In genomic region chr19:44113784-44114390, GRCh38 we compare ENCODE assay signal across 8 cellular contexts. TPM values are rescaled to one million over a fixed set of nuclear protein-coding genes. Genes with fewer than 3 reads are reported as not detected.
DNase-seq lines count a peak whose midpoint lies in the region; ATAC-seq and FAIRE-seq lines count a peak whose summit lies in the region.

No MANE protein-coding gene starts in this region.

- peaks cover 5% of the 10 kb centered on the region for H3K36me3 ChIP-seq in iPS-15b (ENCODE audit: control insufficient read depth, insufficient read depth, low read length)

- H3K27me3 Mint-ChIP-seq in activated naive CD8-positive, alpha-beta T cell treated with anti-CD3 and anti-CD28 coated beads for 36 hours = no peaks in the 10 kb centered on the region

- no peak for ATAC-seq in stimulated activated naive CD8-positive, alpha-beta T cell treated with anti-CD3 and anti-CD28 coated beads, Interleukin-15, Interleukin-2, amounts not matched to agents 100 U/mL and 50 U/mL, for 24 hours

- peak overlapping the region; percentile 100 for H3K4me3 ChIP-seq in iPS-15b (ENCODE audit: low read depth, low read length)

- peaks cover 20% of the 10 kb centered on the region for H3K9me3 Mint-ChIP-seq in activated naive CD8-positive, alpha-beta T cell treated with anti-CD3 and anti-CD28 coated beads for 36 hours

- DNase-seq in DMS 273 (lab: John Stamatoyannopoulos, UW; ENCODE audit: unreplicated experiment) = peak; percentile 53
- DNase-seq in DMS 273 treated with DMSO at 0.1 percent for 48 hours (lab: John Stamatoyannopoulos, UW) = no peak
- DNase-seq in HTR-8/SVneo (ENCODE audit: insufficient read length, low spot score) = peak; percentile 10
- peak; percentile 2 for DNase-seq in activated naive CD8-positive, alpha-beta T cell treated with anti-CD3 and anti-CD28 coated beads for 36 hours
- peak; percentile 8 for DNase-seq in stimulated activated naive CD8-positive, alpha-beta T cell treated with anti-CD3 and anti-CD28 coated beads, Interleukin-15, Interleukin-2, amounts not matched to agents 100 U/mL and 50 U/mL, for 24 hours
- DNase-seq in NAMALWA (ENCODE audit: low spot score) = no peak
- DNase-seq in putamen (ENCODE audit: low spot score) = no peak

- no peaks in the 10 kb centered on the region for H3K4me1 ChIP-seq in iPS-15b (ENCODE audit: control insufficient read depth, insufficient read depth, low read length)

- H3K4me3 Mint-ChIP-seq in activated naive CD8-positive, alpha-beta T cell treated with anti-CD3 and anti-CD28 coated beads for 36 hours = peak overlapping the region; percentile 97

- peaks cover 13% of the 10 kb centered on the region for H3K4me1 Mint-ChIP-seq in activated naive CD8-positive, alpha-beta T cell treated with anti-CD3 and anti-CD28 coated beads for 36 hours

- H3K27me3 ChIP-seq in iPS-15b (ENCODE audit: control insufficient read depth, insufficient read depth, low read length) = no peaks in the 10 kb centered on the region

- peaks cover 44% of the 10 kb centered on the region for H3K36me3 Mint-ChIP-seq in activated naive CD8-positive, alpha-beta T cell treated with anti-CD3 and anti-CD28 coated beads for 36 hours

- H3K9me3 ChIP-seq in iPS-15b (ENCODE audit: control insufficient read depth, insufficient read depth, low read length) = no peaks in the 10 kb centered on the region

- H3K27ac Mint-ChIP-seq in activated naive CD8-positive, alpha-beta T cell treated with anti-CD3 and anti-CD28 coated beads for 36 hours = peak overlapping the region; percentile 89

- no peak for FAIRE-seq in HTR-8/SVneo (lab: Jason Lieb, UNC)

- peak overlapping the region; percentile 83 for H3K9ac ChIP-seq in iPS-15b (ENCODE audit: low read depth, low read length)

RNA-seq across cellular contexts. Expression of gene ZNF225, which starts 0.7 kb away (rescaled TPM):
- total RNA-seq in activated naive CD8-positive, alpha-beta T cell treated with anti-CD3 and anti-CD28 coated beads for 36 hours = 1 to 10 TPM; 3.8 to 4.0 TPM

RNA-seq across cellular contexts. Expression of gene ZNF224, which starts 19.7 kb away (rescaled TPM):
- 10 to 100 TPM; 13.4 to 14.6 TPM for total RNA-seq in activated naive CD8-positive, alpha-beta T cell treated with anti-CD3 and anti-CD28 coated beads for 36 hours

RNA-seq across cellular contexts. Expression of gene ZNF234, which starts 27.5 kb away (rescaled TPM):
- 1 to 10 TPM; 6.9 to 7.0 TPM for total RNA-seq in activated naive CD8-positive, alpha-beta T cell treated with anti-CD3 and anti-CD28 coated beads for 36 hours

RNA-seq across cellular contexts. Expression of gene ZNF284, which starts 41.9 kb away (rescaled TPM):
- total RNA-seq in activated naive CD8-positive, alpha-beta T cell treated with anti-CD3 and anti-CD28 coated beads for 36 hours = 1 to 10 TPM; 1.6 to 1.7 TPM

RNA-seq across cellular contexts. Expression of gene ZNF226, which starts 51.0 kb away (rescaled TPM):
- total RNA-seq in activated naive CD8-positive, alpha-beta T cell treated with anti-CD3 and anti-CD28 coated beads for 36 hours = 1 to 10 TPM; 6.5 to 7.4 TPM

Comparison
In these comparisons a context has a peak if more than half of its experiments do, and no peak if none do; other contexts are left out.
1. DNase-seq: peak in DMS 273 (single experiment), HTR-8/SVneo (single experiment), activated naive CD8-positive, alpha-beta T cell treated with anti-CD3 and anti-CD28 coated beads for 36 hours (single experiment) and stimulated activated naive CD8-positive, alpha-beta T cell treated with anti-CD3 and anti-CD28 coated beads, Interleukin-15, Interleukin-2, amounts not matched to agents 100 U/mL and 50 U/mL, for 24 hours (single experiment); none in DMS 273 treated with DMSO at 0.1 percent for 48 hours (single experiment), NAMALWA (single experiment) and putamen (single experiment).